Comparison of ENCODE assay signal across 8 cellular contexts in the genomic region with DNA sequence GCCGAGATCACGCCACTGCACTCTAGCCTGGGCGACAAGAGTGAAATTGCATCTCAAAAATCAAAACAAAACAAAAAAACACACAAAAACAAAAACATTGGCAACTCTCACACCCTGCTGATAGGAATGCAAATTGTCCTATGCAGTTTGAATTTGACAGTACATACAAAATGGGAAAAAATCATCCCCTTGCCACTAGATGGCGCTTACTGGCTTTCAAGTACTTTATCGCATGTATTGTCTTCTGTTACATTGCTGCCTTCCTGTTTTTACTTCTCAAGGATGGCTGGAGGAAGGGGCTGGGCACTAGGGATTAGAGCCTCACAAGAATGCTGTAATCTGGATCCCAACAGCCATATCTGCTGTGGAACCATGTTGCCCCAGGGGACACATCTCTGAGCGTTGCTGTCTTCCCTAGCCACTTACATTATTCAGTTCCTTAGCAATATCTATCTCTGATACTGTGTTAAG. TPM values are rescaled to one million over a fixed set of nuclear protein-coding genes. Genes with fewer than 3 reads are reported as not detected.
A peak's percentile ranks its signal among the peaks of the same experiment; 100 is the strongest.
DNase-seq lines count a peak whose midpoint lies in the region; ATAC-seq, FAIRE-seq and TF ChIP-seq lines count a peak whose summit lies in the region.

No MANE protein-coding gene starts in this region.

- H3K4me3 Mint-ChIP-seq in T-helper 17 cell, result no peak overlapping the region
- no peak overlapping the region for H3K4me3 Mint-ChIP-seq in stimulated activated memory B cell treated with anti-CD40 and anti-IgM and Interleukin-4, amounts not matched to agents 10 μg/mL and 1 μg/mL and 100 μg/mL, for 72 hours

- H3K27ac Mint-ChIP-seq in T-helper 17 cell, result no peak overlapping the region
- no peak overlapping the region for H3K27ac Mint-ChIP-seq in stimulated activated memory B cell treated with anti-CD40 and anti-IgM and Interleukin-4, amounts not matched to agents 10 μg/mL and 1 μg/mL and 100 μg/mL, for 72 hours

- H3K27me3 Mint-ChIP-seq in T-helper 17 cell, result no peaks in the 10 kb centered on the region
- H3K27me3 Mint-ChIP-seq in stimulated activated memory B cell treated with anti-CD40 and anti-IgM and Interleukin-4, amounts not matched to agents 10 μg/mL and 1 μg/mL and 100 μg/mL, for 72 hours, result peaks cover 12% of the 10 kb centered on the region

- peak; percentile 96 for TF ChIP-seq CTCF in AG10803 (conservative IDR thresholded peaks at IDR 0.05; ENCODE audit: low read length)
- peak; percentile 75 for TF ChIP-seq CTCF in coronary artery (IDR thresholded peaks at IDR 0.05)

- no peaks in the 10 kb centered on the region for H3K9me3 ChIP-seq in T-helper 17 cell (ENCODE audit: control insufficient read depth, low read length, poor library complexity, severe bottlenecking)

- peak; percentile 94 for FAIRE-seq in GM12892 (lab: Jason Lieb, UNC)

- no peaks in the 10 kb centered on the region for H3K4me1 Mint-ChIP-seq in T-helper 17 cell
- H3K4me1 Mint-ChIP-seq in stimulated activated memory B cell treated with anti-CD40 and anti-IgM and Interleukin-4, amounts not matched to agents 10 μg/mL and 1 μg/mL and 100 μg/mL, for 72 hours, result peaks cover 6% of the 10 kb centered on the region

- no peak overlapping the region for H3K27ac ChIP-seq in coronary artery

- no peak for TF ChIP-seq POLR2A in GM12892 (IDR thresholded peaks at IDR 0.05; ENCODE audit: low read depth, low read length)

- no peak overlapping the region for H3K4me3 ChIP-seq in AG10803 (ENCODE audit: low read length)
- no peak overlapping the region for H3K4me3 ChIP-seq in coronary artery

- H3K36me3 Mint-ChIP-seq in T-helper 17 cell (ENCODE audit: low read depth), result no peaks in the 10 kb centered on the region
- H3K36me3 Mint-ChIP-seq in stimulated activated memory B cell treated with anti-CD40 and anti-IgM and Interleukin-4, amounts not matched to agents 10 μg/mL and 1 μg/mL and 100 μg/mL, for 72 hours, result no peaks in the 10 kb centered on the region

- DNase-seq in AG10803 (ENCODE audit: low read depth) (peak; percentile 97), GM12892 (ENCODE audit: insufficient read length) (no peak), NCI-H2081 treated with DMSO at 0.1 percent for 48 hours (lab: John Stamatoyannopoulos, UW) (peak; percentile 69), T-helper 17 cell (no peak), coronary artery (ENCODE audit: low spot score) (peak; percentile 62), left lobe of liver (ENCODE audit: low spot score) (no peak)

- H3K9me3 Mint-ChIP-seq in stimulated activated memory B cell treated with anti-CD40 and anti-IgM and Interleukin-4, amounts not matched to agents 10 μg/mL and 1 μg/mL and 100 μg/mL, for 72 hours, result no peaks in the 10 kb centered on the region

- ATAC-seq in T-helper 17 cell, result peak; percentile 50
- ATAC-seq in left lobe of liver, result peak; percentile 99
- ATAC-seq in stimulated activated memory B cell treated with anti-CD40 and anti-IgM and Interleukin-4, amounts not matched to agents 10 μg/mL and 1 μg/mL and 100 μg/mL, for 72 hours, result peak; percentile 75
- no peak for ATAC-seq in GM18907 (IDR thresholded peaks at IDR 0.05; ENCODE audit: unreplicated experiment)

RNA-seq across cellular contexts. Expression of gene A4GALT, which starts 59.4 kb away (rescaled TPM):
- 4.0 TPM for polyA plus RNA-seq in GM12892 (2012; ENCODE audit: missing spikeins)
- total RNA-seq in T-helper 17 cell, result not detected
- total RNA-seq in left lobe of liver, result 1.0 TPM

Comparison
In these comparisons a context has a peak if more than half of its experiments do, and no peak if none do; other contexts are left out.
1. DNase-seq: peak in AG10803 (single experiment), NCI-H2081 treated with DMSO at 0.1 percent for 48 hours (single experiment) and coronary artery (single experiment); none in GM12892 (single experiment), T-helper 17 cell (0 of 3) and left lobe of liver (single experiment).